Comparison of ENCODE assay signal across 8 cellular contexts in the genomic region with DNA sequence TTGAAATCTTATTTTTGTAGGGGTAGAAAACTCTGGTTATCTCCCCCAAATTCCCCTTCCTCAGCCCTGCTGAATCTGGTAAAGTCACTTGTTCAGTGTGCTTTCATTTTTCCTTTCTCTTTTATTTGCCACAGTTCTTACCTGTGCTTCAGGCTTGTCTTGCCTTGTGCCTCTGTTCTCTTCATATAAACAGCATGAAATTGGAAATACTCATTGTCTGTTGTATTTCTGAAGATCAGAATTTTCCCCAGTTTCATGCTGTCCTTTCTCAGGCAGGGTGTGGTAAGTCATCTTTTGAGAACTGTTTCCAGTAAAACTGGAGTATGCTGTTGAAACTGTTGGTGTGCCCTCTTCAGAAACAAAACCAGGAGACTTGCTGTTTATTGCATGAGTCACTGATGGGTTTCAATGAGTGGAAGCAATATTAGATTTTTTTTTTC. TPM values are rescaled to one million over a fixed set of nuclear protein-coding genes. Genes with fewer than 3 reads are reported as not detected.
DNase-seq lines count a peak whose midpoint lies in the region; ATAC-seq and TF ChIP-seq lines count a peak whose summit lies in the region.

No MANE protein-coding gene starts in this region.

- no peaks in the 10 kb centered on the region for H4K20me1 ChIP-seq in hepatocyte (ENCODE audit: insufficient read depth, poor library complexity, severe bottlenecking)

- CTCF ChIA-PET in RWPE1 (lab: Yijun Ruan, JAX), result interaction anchor here (1.2 kb wide), 1 partner anchor 81 kb away, joined by 4 read pairs; no protein-coding TSS in a partner anchor

- H3K27me3 ChIP-seq in hepatocyte, result no peaks in the 10 kb centered on the region

- peak overlapping the region; percentile 56 for H3K4me2 ChIP-seq in hepatocyte

- H3K9me3 ChIP-seq in hepatocyte (ENCODE audit: low read depth), result no peaks in the 10 kb centered on the region

- peak; percentile 27 for DNase-seq in stimulated activated CD4-positive, alpha-beta T cell treated with anti-CD3 and anti-CD28 coated beads, Interleukin-4, amount 100 ng/mL, for 24 hours
- no peak for DNase-seq in stimulated activated CD4-positive, alpha-beta T cell treated with anti-CD3 and anti-CD28 coated beads, Interleukin-2, amount 100 ng/mL, for 48 hours
- peak; percentile 49 for DNase-seq in RWPE1 (ENCODE audit: low spot score)
- no peak for DNase-seq in hepatocyte (ENCODE audit: low spot score)
- DNase-seq in mesenteric fat pad (ENCODE audit: low spot score), result no peak
- no peak for DNase-seq in stimulated activated CD4-positive, alpha-beta T cell treated with anti-CD3 and anti-CD28 coated beads, Interleukin-15, amount 100 ng/mL, for 24 hours
- DNase-seq in NCI-H2227 treated with DMSO at 0.1 percent for 48 hours (lab: John Stamatoyannopoulos, UW), result no peak

- TF ChIP-seq CTCF in RWPE1 (conservative IDR thresholded peaks at IDR 0.05; ENCODE audit: low read depth) (no peak), hepatocyte (IDR thresholded peaks at IDR 0.05; ENCODE audit: poor library complexity) (no peak)

- peak; percentile 54 for ATAC-seq in HG02870 (IDR thresholded peaks at IDR 0.05; ENCODE audit: unreplicated experiment)

- POLR2A ChIA-PET in RWPE1 (lab: Yijun Ruan, JAX; ENCODE audit: low non-redundant PET), result no interaction called here

- no peaks in the 10 kb centered on the region for H3K9me2 ChIP-seq in hepatocyte (replicated peaks; ENCODE audit: insufficient read depth)

- no peak overlapping the region for H3K4me3 ChIP-seq in hepatocyte

- H3K36me3 ChIP-seq in hepatocyte (replicated peaks; ENCODE audit: insufficient read depth, low read depth), result no peaks in the 10 kb centered on the region

- H3K27ac ChIP-seq in RWPE1 (no peak overlapping the region), hepatocyte (peak overlapping the region; percentile 49)

- H2AFZ ChIP-seq in hepatocyte, result no peak overlapping the region

- peaks cover 22% of the 10 kb centered on the region for H3K4me1 ChIP-seq in hepatocyte (ENCODE audit: insufficient read depth)

- H3K79me2 ChIP-seq in hepatocyte, result peaks cover 53% of the 10 kb centered on the region

RNA-seq across cellular contexts. Expression of a gene that starts 7.0 kb away (rescaled TPM):
- total RNA-seq in hepatocyte (158 and 160 TPM in 2 replicates), mesenteric fat pad (216 TPM)
- polyA plus RNA-seq in hepatocyte, result 115 and 118 TPM in 2 replicates

Comparison
In these comparisons a context has a peak if more than half of its experiments do, and no peak if none do; other contexts are left out.
1. DNase-seq: peak in stimulated activated CD4-positive, alpha-beta T cell treated with anti-CD3 and anti-CD28 coated beads, Interleukin-4, amount 100 ng/mL, for 24 hours (single experiment) and RWPE1 (single experiment); none in stimulated activated CD4-positive, alpha-beta T cell treated with anti-CD3 and anti-CD28 coated beads, Interleukin-2, amount 100 ng/mL, for 48 hours (0 of 2), hepatocyte (single experiment), mesenteric fat pad (single experiment), stimulated activated CD4-positive, alpha-beta T cell treated with anti-CD3 and anti-CD28 coated beads, Interleukin-15, amount 100 ng/mL, for 24 hours (single experiment) and NCI-H2227 treated with DMSO at 0.1 percent for 48 hours (single experiment).